Comparison of ENCODE assay signal across 14 cellular contexts in the genomic region with DNA sequence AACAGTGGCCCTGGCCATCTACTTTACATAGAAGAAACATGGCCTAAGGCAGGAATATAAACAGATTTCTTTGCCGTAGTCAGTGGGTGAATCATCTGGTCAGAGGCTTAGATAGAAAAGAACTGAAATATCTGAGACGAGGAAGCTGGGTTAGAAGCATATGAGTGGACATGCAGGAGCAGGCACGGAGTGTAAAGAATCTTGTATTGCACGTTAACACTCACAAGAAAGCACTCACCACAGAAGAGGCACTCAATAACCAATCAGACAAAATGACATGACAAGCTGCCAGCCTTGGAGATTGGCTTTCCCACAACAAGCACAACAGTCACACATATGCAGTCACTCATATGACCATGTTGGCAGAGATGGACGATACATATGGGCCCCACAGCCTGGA. TPM values are rescaled to one million over a fixed set of nuclear protein-coding genes. Genes with fewer than 3 reads are reported as not detected.
"Had no signal": no experiment of that assay in that cellular context is flagged by ENCODE, and none has a peak within 500 bp of the region (broad histone marks: within the 10 kb centered on the region; RNA-seq: fewer than 3 reads in every experiment).

No MANE protein-coding gene starts in this region.

RNA-seq across cellular contexts. Expression of gene ANKRD30BL, which starts 31.1 kb away (rescaled TPM):
- total RNA-seq: activated B cell treated with CpG ODN at 0.5 μM for 24 hours; activated CD4-positive, alpha-beta memory T cell treated with anti-CD3 and anti-CD28 coated beads for 36 hours; activated CD4-positive, alpha-beta memory T cell treated with anti-CD3 and anti-CD28 coated beads, Interleukin-2, amount 10 ng/mL, durations not matched to agents 7 days and 5 days; activated CD4-positive, alpha-beta T cell treated with anti-CD3 and anti-CD28 coated beads for 36 hours; activated CD4-positive, alpha-beta T cell treated with anti-CD3 and anti-CD28 coated beads, Interleukin-2, amount 10 ng/mL, durations not matched to agents 24 days and 14 days; activated CD4-positive, alpha-beta T cell treated with anti-CD3 and anti-CD28 coated beads, Interleukin-2, amount 10 ng/mL, durations not matched to agents 7 days and 5 days; activated CD8-positive, alpha-beta memory T cell treated with anti-CD3 and anti-CD28 coated beads for 36 hours; activated CD8-positive, alpha-beta memory T cell treated with anti-CD3 and anti-CD28 coated beads, Interleukin-2, amount 10 ng/mL, durations not matched to agents 7 days and 5 days; activated CD8-positive, alpha-beta T cell treated with anti-CD3 and anti-CD28 coated beads for 36 hours; activated CD8-positive, alpha-beta T cell treated with anti-CD3 and anti-CD28 coated beads, Interleukin-2, amount 10 ng/mL, durations not matched to agents 7 days and 5 days; T-cell; T-helper 1 cell treated with Interleukin-12 subunit alpha and Interleukin-12 subunit beta and Interleukin-4 antibody, amounts not matched to agents 30 ng/mL and 1 ng/mL, for 36 hours; T-helper 17 cell; T-helper 2 cell treated with Interferon-gamma antibody and Interleukin-4, amounts not matched to agents 100 ng/mL and 5 ng/mL, for 36 hours had no signal
